8 cellular contexts compared by ENCODE assay signal in the genomic region with DNA sequence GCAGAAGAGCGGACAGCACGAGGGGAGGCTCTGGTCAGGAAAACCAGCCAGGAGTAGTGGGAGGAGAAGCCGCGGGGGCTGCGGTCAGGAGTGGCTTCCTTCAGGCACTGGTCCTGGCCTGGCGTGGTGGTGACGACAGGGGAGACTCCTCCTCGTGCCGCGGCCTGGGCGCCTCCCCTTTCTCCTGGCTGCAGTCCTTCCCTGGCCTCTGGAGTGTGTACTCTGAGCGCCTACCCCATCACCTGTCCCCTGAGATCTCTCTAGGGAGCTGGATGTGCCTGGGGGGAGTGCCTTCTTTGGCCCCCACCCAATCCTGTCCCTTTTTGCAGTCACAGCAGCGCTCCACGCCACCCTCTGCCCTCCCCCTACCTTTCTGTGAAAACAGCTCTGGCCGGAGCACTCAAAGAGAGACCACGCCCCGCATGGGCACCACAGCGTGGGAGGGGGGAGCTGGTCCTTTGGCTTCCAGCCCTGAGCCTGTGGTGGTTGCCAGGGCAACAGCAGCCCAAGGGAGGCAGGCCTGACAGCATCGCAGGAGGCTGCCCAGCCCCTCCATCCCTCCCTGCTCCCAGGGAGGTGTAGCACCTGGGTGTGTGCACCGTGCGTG.
DNase-seq lines count a peak whose midpoint lies in the region; ATAC-seq and TF ChIP-seq lines count a peak whose summit lies in the region.

No MANE protein-coding gene starts in this region.

- TF ChIP-seq CTCF in fibroblast of the aortic adventitia (IDR thresholded peaks at IDR 0.05; ENCODE audit: insufficient read depth, low read length): no peak

- peak; percentile 36 for ATAC-seq in sciatic nerve
- ATAC-seq in HG03571 (IDR thresholded peaks at IDR 0.05; ENCODE audit: unreplicated experiment): no peak
- ATAC-seq in stimulated activated memory B cell treated with anti-CD40 and anti-IgM and Interleukin-4, amounts not matched to agents 10 μg/mL and 1 μg/mL and 100 μg/mL, for 72 hours: no peak
- no peak for ATAC-seq in T-cell (replicated peaks in 1 of 4)

- no peak overlapping the region for H3K27ac Mint-ChIP-seq in stimulated activated memory B cell treated with anti-CD40 and anti-IgM and Interleukin-4, amounts not matched to agents 10 μg/mL and 1 μg/mL and 100 μg/mL, for 72 hours
- H3K27ac Mint-ChIP-seq in T-cell: no peak overlapping the region

- no peak overlapping the region for H3K4me3 Mint-ChIP-seq in stimulated activated memory B cell treated with anti-CD40 and anti-IgM and Interleukin-4, amounts not matched to agents 10 μg/mL and 1 μg/mL and 100 μg/mL, for 72 hours
- no peak overlapping the region for H3K4me3 Mint-ChIP-seq in T-cell

- H3K36me3 Mint-ChIP-seq in stimulated activated memory B cell treated with anti-CD40 and anti-IgM and Interleukin-4, amounts not matched to agents 10 μg/mL and 1 μg/mL and 100 μg/mL, for 72 hours: no peaks in the 10 kb centered on the region
- no peaks in the 10 kb centered on the region for H3K36me3 Mint-ChIP-seq in T-cell

- no peaks in the 10 kb centered on the region for H3K4me1 Mint-ChIP-seq in stimulated activated memory B cell treated with anti-CD40 and anti-IgM and Interleukin-4, amounts not matched to agents 10 μg/mL and 1 μg/mL and 100 μg/mL, for 72 hours
- H3K4me1 Mint-ChIP-seq in T-cell: no peaks in the 10 kb centered on the region

- peaks cover 8% of the 10 kb centered on the region for H3K9me3 Mint-ChIP-seq in stimulated activated memory B cell treated with anti-CD40 and anti-IgM and Interleukin-4, amounts not matched to agents 10 μg/mL and 1 μg/mL and 100 μg/mL, for 72 hours
- peaks cover 0 to 14% (median 10%) of the 10 kb centered on the region in 3 donors for H3K9me3 Mint-ChIP-seq in T-cell

- H3K27me3 Mint-ChIP-seq in stimulated activated memory B cell treated with anti-CD40 and anti-IgM and Interleukin-4, amounts not matched to agents 10 μg/mL and 1 μg/mL and 100 μg/mL, for 72 hours: peaks cover 8% of the 10 kb centered on the region
- peaks cover 3 to 5% of the 10 kb centered on the region in 2 donors for H3K27me3 Mint-ChIP-seq in T-cell

- H3K4me3 ChIP-seq in fibroblast of the aortic adventitia (ENCODE audit: low read depth, low read length): no peak overlapping the region

- intact Hi-C loops in sciatic nerve (cut with DNase I): no loop called here

- POLR2A ChIA-PET in T-cell (lab: Charles Lee): interaction anchor here in 1 of 2 donors (0.6 kb wide), 1 partner anchor 147 kb away, joined by 6 read pairs; no protein-coding TSS in a partner anchor

- DNase-seq in LoVo (ENCODE audit: low spot score) (peak; percentile 36), OCI-M1 (lab: John Stamatoyannopoulos, UW) (peak; percentile 6), fibroblast of the aortic adventitia (ENCODE audit: low read depth) (peak; percentile 22), sciatic nerve (ENCODE audit: low spot score) (no peak), CD1c-positive myeloid dendritic cell (ENCODE audit: extremely low spot score) (no peak), T-cell (no peak)

- CTCF ChIA-PET in T-cell (lab: Charles Lee): no interaction called here

Comparison
In these comparisons a context has a peak if more than half of its experiments do, and no peak if none do; other contexts are left out.
1. DNase-seq: peak in LoVo (single experiment), OCI-M1 (single experiment) and fibroblast of the aortic adventitia (single experiment); none in sciatic nerve (single experiment), CD1c-positive myeloid dendritic cell (single experiment) and T-cell (0 of 34).